8 cellular contexts compared by ENCODE assay signal in the genomic region with DNA sequence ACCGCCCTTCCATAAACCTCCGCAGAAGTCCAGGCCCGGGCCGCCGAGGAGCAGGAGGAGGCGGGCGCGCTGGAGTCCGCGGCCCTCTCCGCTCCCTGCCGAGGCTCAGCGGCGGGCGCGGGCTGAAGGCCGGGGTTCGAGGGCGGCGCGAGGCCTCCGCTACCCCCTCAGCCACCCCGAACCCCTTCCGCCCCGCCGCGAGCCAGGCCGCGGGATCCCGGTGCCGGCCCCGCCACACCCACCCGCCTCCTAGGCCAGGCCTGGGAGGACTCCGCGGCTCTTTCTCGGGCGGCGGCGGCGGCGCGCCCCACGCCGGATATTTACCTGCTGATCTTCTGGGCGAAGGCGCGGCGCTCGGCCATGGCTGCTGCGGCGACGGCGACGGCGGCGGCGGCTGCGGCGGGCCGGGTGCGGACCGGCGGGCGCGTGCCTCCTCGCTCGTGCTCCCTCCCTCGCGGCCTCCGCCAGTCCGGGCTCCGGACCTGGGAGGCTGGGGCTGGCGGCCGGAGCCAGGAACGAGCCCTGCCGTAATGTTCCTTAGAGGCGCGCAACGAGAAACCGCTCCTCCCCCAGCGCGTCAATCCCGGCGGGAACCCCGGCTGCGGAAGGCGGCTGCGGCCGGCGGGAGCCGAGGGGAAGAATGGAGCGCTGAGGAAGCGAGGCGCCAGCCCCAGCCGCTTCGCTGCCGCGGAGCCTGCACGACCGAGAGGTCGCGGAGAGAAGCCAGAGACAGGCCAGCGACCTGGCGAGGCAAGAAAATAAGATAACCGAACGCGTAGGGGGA. TPM values are rescaled to one million over a fixed set of nuclear protein-coding genes. Genes with fewer than 3 reads are reported as not detected.
DNase-seq lines count a peak whose midpoint lies in the region; ATAC-seq, FAIRE-seq and TF ChIP-seq lines count a peak whose summit lies in the region.

A gene with protein sequence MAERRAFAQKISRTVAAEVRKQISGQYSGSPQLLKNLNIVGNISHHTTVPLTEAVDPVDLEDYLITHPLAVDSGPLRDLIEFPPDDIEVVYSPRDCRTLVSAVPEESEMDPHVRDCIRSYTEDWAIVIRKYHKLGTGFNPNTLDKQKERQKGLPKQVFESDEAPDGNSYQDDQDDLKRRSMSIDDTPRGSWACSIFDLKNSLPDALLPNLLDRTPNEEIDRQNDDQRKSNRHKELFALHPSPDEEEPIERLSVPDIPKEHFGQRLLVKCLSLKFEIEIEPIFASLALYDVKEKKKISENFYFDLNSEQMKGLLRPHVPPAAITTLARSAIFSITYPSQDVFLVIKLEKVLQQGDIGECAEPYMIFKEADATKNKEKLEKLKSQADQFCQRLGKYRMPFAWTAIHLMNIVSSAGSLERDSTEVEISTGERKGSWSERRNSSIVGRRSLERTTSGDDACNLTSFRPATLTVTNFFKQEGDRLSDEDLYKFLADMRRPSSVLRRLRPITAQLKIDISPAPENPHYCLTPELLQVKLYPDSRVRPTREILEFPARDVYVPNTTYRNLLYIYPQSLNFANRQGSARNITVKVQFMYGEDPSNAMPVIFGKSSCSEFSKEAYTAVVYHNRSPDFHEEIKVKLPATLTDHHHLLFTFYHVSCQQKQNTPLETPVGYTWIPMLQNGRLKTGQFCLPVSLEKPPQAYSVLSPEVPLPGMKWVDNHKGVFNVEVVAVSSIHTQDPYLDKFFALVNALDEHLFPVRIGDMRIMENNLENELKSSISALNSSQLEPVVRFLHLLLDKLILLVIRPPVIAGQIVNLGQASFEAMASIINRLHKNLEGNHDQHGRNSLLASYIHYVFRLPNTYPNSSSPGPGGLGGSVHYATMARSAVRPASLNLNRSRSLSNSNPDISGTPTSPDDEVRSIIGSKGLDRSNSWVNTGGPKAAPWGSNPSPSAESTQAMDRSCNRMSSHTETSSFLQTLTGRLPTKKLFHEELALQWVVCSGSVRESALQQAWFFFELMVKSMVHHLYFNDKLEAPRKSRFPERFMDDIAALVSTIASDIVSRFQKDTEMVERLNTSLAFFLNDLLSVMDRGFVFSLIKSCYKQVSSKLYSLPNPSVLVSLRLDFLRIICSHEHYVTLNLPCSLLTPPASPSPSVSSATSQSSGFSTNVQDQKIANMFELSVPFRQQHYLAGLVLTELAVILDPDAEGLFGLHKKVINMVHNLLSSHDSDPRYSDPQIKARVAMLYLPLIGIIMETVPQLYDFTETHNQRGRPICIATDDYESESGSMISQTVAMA (N-terminal part only) (minus strand): TSS at position 484 of the 784 bp plus-strand sequence. CDS start 122 bp downstream, at position 362.

- peak within 1 kb of the TSS; percentile 21 to 97 (median 90) for H3K27ac Mint-ChIP-seq in naive B cell

- peaks cover 12 to 32% (median 22%) of the 10 kb centered on the region in 3 donors for H3K4me1 Mint-ChIP-seq in naive B cell

- no peaks in the 10 kb centered on the region for H3K9me3 Mint-ChIP-seq in naive B cell

- H3K4me3 ChIP-seq in HUES6 (ENCODE audit: low read depth, low read length) (peak within 1 kb of the TSS; percentile 100), fibroblast of pulmonary artery (replicated peaks; ENCODE audit: low read depth, low read length) (peak within 1 kb of the TSS; percentile 79), subcutaneous abdominal adipose tissue (ENCODE audit: low read depth in 1 of 5, low read length in 5 of 5) (peak within 1 kb of the TSS; percentile 59 to 92 (median 83))

- H3K9ac ChIP-seq in HUES6 (ENCODE audit: low read length) (peak within 1 kb of the TSS; percentile 92), subcutaneous abdominal adipose tissue (ENCODE audit: low read length in 5 of 5) (peak within 1 kb of the TSS; percentile 17 to 86 (median 78))

- no peak for TF ChIP-seq CTCF in fibroblast of pulmonary artery (IDR thresholded peaks at IDR 0.05; ENCODE audit: low read length, missing control alignments)

- H3K36me3 Mint-ChIP-seq in naive B cell, result no peaks in the 10 kb centered on the region

- peak within 1 kb of the TSS; percentile 92 to 98 (median 95) for H3K4me3 Mint-ChIP-seq in naive B cell

- DNase-seq in DMS53 treated with DMSO at 0.1 percent for 48 hours (lab: John Stamatoyannopoulos, UW; ENCODE audit: unreplicated experiment), result peak; percentile 79
- DNase-seq in RCC 7860 (ENCODE audit: low spot score), result peak; percentile 55
- DNase-seq in activated T-helper 9 cell treated with anti-CD3 and anti-CD28 coated beads, Interleukin-2, amount 50 U/mL, for 16 hours (ENCODE audit: low read depth), result peak; percentile 39
- peak; percentile 83 for DNase-seq in fibroblast of pulmonary artery (ENCODE audit: low read depth)
- peak; percentile 55 for DNase-seq in naive B cell

- H3K9me3 ChIP-seq in HUES6 (ENCODE audit: control insufficient read depth, insufficient read depth, low read depth, low read length) (no peaks in the 10 kb centered on the region), subcutaneous abdominal adipose tissue (ENCODE audit: control insufficient read depth in 5 of 5, low read length in 5 of 5) (no peaks in the 10 kb centered on the region)

- no peaks in the 10 kb centered on the region for H3K36me3 ChIP-seq in HUES6 (ENCODE audit: control insufficient read depth, insufficient read depth, low read length)
- no peaks in the 10 kb centered on the region for H3K36me3 ChIP-seq in subcutaneous abdominal adipose tissue (ENCODE audit: control insufficient read depth in 5 of 5, insufficient read depth in 5 of 5, low read length in 5 of 5)

- H3K27me3 ChIP-seq in HUES6 (ENCODE audit: control insufficient read depth, insufficient read depth, low read length) (no peaks in the 10 kb centered on the region), subcutaneous abdominal adipose tissue (ENCODE audit: control insufficient read depth in 5 of 5, insufficient read depth in 4 of 5, low read length in 5 of 5) (no peaks in the 10 kb centered on the region)

- H3K27ac ChIP-seq in HUES6 (ENCODE audit: low read depth, low read length), result peak within 1 kb of the TSS; percentile 78
- H3K27ac ChIP-seq in subcutaneous abdominal adipose tissue (ENCODE audit: low read depth, low read length), result peak within 1 kb of the TSS; percentile 59

- H3K4me1 ChIP-seq in HUES6 (ENCODE audit: control insufficient read depth, insufficient read depth, low read length) (peaks cover 20% of the 10 kb centered on the region), subcutaneous abdominal adipose tissue (ENCODE audit: control insufficient read depth in 5 of 5, insufficient read depth in 5 of 5, low read length in 5 of 5) (peaks cover 2 to 46% (median 28%) of the 10 kb centered on the region in 5 donors)

- H3K27me3 Mint-ChIP-seq in naive B cell, result no peaks in the 10 kb centered on the region

- ATAC-seq in GM21526 (IDR thresholded peaks at IDR 0.05; ENCODE audit: low FRiP score, unreplicated experiment) (peak; percentile 67), naive B cell (ENCODE audit: low read depth in 2 of 2) (peak; percentile 77 to 78)

- FAIRE-seq in RCC 7860 (lab: Jason Lieb, UNC), result no peak

RNA-seq across cellular contexts. Expression of the gene that starts here (rescaled TPM):
- polyA plus RNA-seq in naive B cell (ENCODE audit: low read depth in 6 of 6), result 1 to 10 TPM; 2.8 to 4.4 (median 3.7) TPM

Comparison
In these comparisons a context has a peak if more than half of its experiments do, and no peak if none do; other contexts are left out.
1. Peak in every context shown above with its lines: DNase-seq, ATAC-seq, H3K4me3 ChIP-seq and H3K27ac ChIP-seq.